Comparison of ENCODE assay signal across 12 cellular contexts in genomic region chr1:52424757-52425265, GRCh38. TPM values are rescaled to one million over a fixed set of nuclear protein-coding genes. Genes with fewer than 3 reads are reported as not detected.
A peak's percentile ranks its signal among the peaks of the same experiment; 100 is the strongest.
DNase-seq lines count a peak whose midpoint lies in the region; ATAC-seq and TF ChIP-seq lines count a peak whose summit lies in the region.
"Had no signal": no experiment of that assay in that cellular context is flagged by ENCODE, and none has a peak within 500 bp of the region (broad histone marks: within the 10 kb centered on the region; RNA-seq: fewer than 3 reads in every experiment).

No MANE protein-coding gene starts in this region.

- peaks cover 45% of the 10 kb centered on the region for H3K4me1 Mint-ChIP-seq in activated naive CD4-positive, alpha-beta T cell treated with anti-CD3 and anti-CD28 coated beads for 36 hours (ENCODE audit: low read depth)
- no peaks in the 10 kb centered on the region for H3K4me1 Mint-ChIP-seq in progenitor cell of endocrine pancreas (ENCODE audit: low read depth)
- H3K4me1 Mint-ChIP-seq in stimulated activated naive B cell treated with anti-CD40 and anti-IgM and Interleukin-4, amounts not matched to agents 10 μg/mL and 1 μg/mL and 100 μg/mL, for 72 hours, result peaks cover 11 to 23% of the 10 kb centered on the region in 2 donors

- no peaks in the 10 kb centered on the region for H3K9me3 Mint-ChIP-seq in activated naive CD4-positive, alpha-beta T cell treated with anti-CD3 and anti-CD28 coated beads for 36 hours
- no peaks in the 10 kb centered on the region for H3K9me3 Mint-ChIP-seq in progenitor cell of endocrine pancreas (ENCODE audit: low read depth)
- no peaks in the 10 kb centered on the region for H3K9me3 Mint-ChIP-seq in stimulated activated naive B cell treated with anti-CD40 and anti-IgM and Interleukin-4, amounts not matched to agents 10 μg/mL and 1 μg/mL and 100 μg/mL, for 72 hours

- TF ChIP-seq POLR2A in Peyer's patch (IDR thresholded peaks at IDR 0.05), result no peak

- no peaks in the 10 kb centered on the region for H3K27me3 Mint-ChIP-seq in activated naive CD4-positive, alpha-beta T cell treated with anti-CD3 and anti-CD28 coated beads for 36 hours (ENCODE audit: low read depth)
- H3K27me3 Mint-ChIP-seq in progenitor cell of endocrine pancreas, result no peaks in the 10 kb centered on the region
- no peaks in the 10 kb centered on the region for H3K27me3 Mint-ChIP-seq in stimulated activated naive B cell treated with anti-CD40 and anti-IgM and Interleukin-4, amounts not matched to agents 10 μg/mL and 1 μg/mL and 100 μg/mL, for 72 hours

- TF ChIP-seq CTCF in progenitor cell of endocrine pancreas (IDR thresholded peaks at IDR 0.05; ENCODE audit: unreplicated experiment), result no peak
- no peak for TF ChIP-seq CTCF in Peyer's patch (IDR thresholded peaks at IDR 0.05)

- peaks cover 0 to 15% (median 0%) of the 10 kb centered on the region in 3 donors for H3K36me3 ChIP-seq in Peyer's patch

- intact Hi-C loops in activated naive CD4-positive, alpha-beta T cell treated with anti-CD3 and anti-CD28 coated beads for 36 hours (cut with micrococcal nuclease), result loop anchor here (1.0 to 10.0 kb wide), 6 partner anchors 21 to 500 kb away; partner anchors contain the start of genes CC2D1B, ECHDC2, ORC1 and PRPF38A

- no peak overlapping the region for H3K4me3 ChIP-seq in Peyer's patch
- H3K4me3 ChIP-seq: coronary artery had no signal

- CTCF ChIA-PET in activated naive CD4-positive, alpha-beta T cell treated with anti-CD3 and anti-CD28 coated beads for 36 hours (lab: Charles Lee), result interaction anchor here (1.4 to 2.5 kb wide), 2 partner anchors 21 to 263 kb away, joined by 5 to 9 read pairs; partner anchors contain the start of genes ORC1 and PRPF38A

- peaks cover 26% of the 10 kb centered on the region for H3K36me3 Mint-ChIP-seq in activated naive CD4-positive, alpha-beta T cell treated with anti-CD3 and anti-CD28 coated beads for 36 hours (ENCODE audit: low read depth)
- H3K36me3 Mint-ChIP-seq in progenitor cell of endocrine pancreas (ENCODE audit: insufficient read depth), result peaks cover 21% of the 10 kb centered on the region
- H3K36me3 Mint-ChIP-seq in stimulated activated naive B cell treated with anti-CD40 and anti-IgM and Interleukin-4, amounts not matched to agents 10 μg/mL and 1 μg/mL and 100 μg/mL, for 72 hours, result peaks cover 19 to 35% of the 10 kb centered on the region in 2 donors

- no peaks in the 10 kb centered on the region for H3K9me3 ChIP-seq in Peyer's patch

- H3K4me3 Mint-ChIP-seq in activated naive CD4-positive, alpha-beta T cell treated with anti-CD3 and anti-CD28 coated beads for 36 hours, result no peak overlapping the region
- H3K4me3 Mint-ChIP-seq in progenitor cell of endocrine pancreas (ENCODE audit: low read depth), result no peak overlapping the region
- H3K4me3 Mint-ChIP-seq in stimulated activated naive B cell treated with anti-CD40 and anti-IgM and Interleukin-4, amounts not matched to agents 10 μg/mL and 1 μg/mL and 100 μg/mL, for 72 hours, result no peak overlapping the region

- peaks cover 0 to 2% (median 0%) of the 10 kb centered on the region in 4 donors for H3K4me1 ChIP-seq in Peyer's patch

- H3K27ac ChIP-seq in Peyer's patch, result no peak overlapping the region
- H3K27ac ChIP-seq: coronary artery had no signal

- no peaks in the 10 kb centered on the region for H3K27me3 ChIP-seq in Peyer's patch

- ATAC-seq in stimulated activated naive B cell treated with anti-CD40 and anti-IgM and Interleukin-4, amounts not matched to agents 10 μg/mL and 1 μg/mL and 100 μg/mL, for 72 hours (replicated peaks), result no peak

- no peak for DNase-seq in activated naive CD4-positive, alpha-beta T cell treated with anti-CD3 and anti-CD28 coated beads for 36 hours
- DNase-seq in activated naive CD4-positive, alpha-beta T cell (lab: John Stamatoyannopoulos, UW), result no peak
- peak; percentile 25 for DNase-seq in M059J (ENCODE audit: low read depth)
- peak; percentile 59 for DNase-seq in amniotic epithelial cell (ENCODE audit: low read depth)
- no peak for DNase-seq in progenitor cell of endocrine pancreas (ENCODE audit: low spot score, unreplicated experiment)
- DNase-seq in stimulated activated naive B cell treated with anti-CD40 and anti-IgM and Interleukin-4, amounts not matched to agents 10 μg/mL and 1 μg/mL and 100 μg/mL, for 72 hours, result no peak
- DNase-seq in Peyer's patch, result no peak
- DNase-seq in NCI-H2227 treated with DMSO at 0.1 percent for 48 hours (lab: John Stamatoyannopoulos, UW), result no peak
- DNase-seq: activated effector memory CD4-positive, alpha-beta T cell treated with anti-CD3 and anti-CD28 coated beads, Interleukin-2, amount 50 U/mL, for 16 hours; NCI-H345; stimulated activated CD4-positive, alpha-beta T cell treated with anti-CD3 and anti-CD28 coated beads, Interleukin-1b, Interleukin-23, amount 100 ng/mL, for 48 hours had no signal

- peak overlapping the region; percentile 83 for H3K27ac Mint-ChIP-seq in activated naive CD4-positive, alpha-beta T cell treated with anti-CD3 and anti-CD28 coated beads for 36 hours
- peak overlapping the region; percentile 44 for H3K27ac Mint-ChIP-seq in progenitor cell of endocrine pancreas
- no peak overlapping the region for H3K27ac Mint-ChIP-seq in stimulated activated naive B cell treated with anti-CD40 and anti-IgM and Interleukin-4, amounts not matched to agents 10 μg/mL and 1 μg/mL and 100 μg/mL, for 72 hours

RNA-seq across cellular contexts. Expression of gene PRPF38A, which starts 20.4 kb away (rescaled TPM):
- 10 to 100 TPM; 86.0 to 91.8 TPM for total RNA-seq in activated naive CD4-positive, alpha-beta T cell treated with anti-CD3 and anti-CD28 coated beads for 36 hours
- total RNA-seq in M059J (2014; rRNA removed; shearing (Covaris generic)), result 15.6 and 19.5 TPM in 2 replicates
- total RNA-seq in progenitor cell of endocrine pancreas, result 62.7 and 62.9 TPM in 2 replicates
- total RNA-seq in Peyer's patch, result 10 to 100 TPM; 14.2 to 20.6 (median 18.7) TPM

RNA-seq across cellular contexts. Expression of gene ORC1, which starts 20.6 kb away (rescaled TPM):
- 10 to 100 TPM; 46.9 to 49.3 TPM for total RNA-seq in activated naive CD4-positive, alpha-beta T cell treated with anti-CD3 and anti-CD28 coated beads for 36 hours
- 16.7 and 20.2 TPM in 2 replicates for total RNA-seq in M059J (2014; rRNA removed; shearing (Covaris generic))
- 10.5 and 11.0 TPM in 2 replicates for total RNA-seq in progenitor cell of endocrine pancreas
- 10 to 100 TPM in 1 of 4 donors, 1 to 10 TPM in 3; 1.5 to 19.0 (median 3.7) TPM for total RNA-seq in Peyer's patch

RNA-seq across cellular contexts. Expression of gene CC2D1B, which starts 58.8 kb away (rescaled TPM):
- total RNA-seq in activated naive CD4-positive, alpha-beta T cell treated with anti-CD3 and anti-CD28 coated beads for 36 hours, result 10 to 100 TPM; 18.4 to 21.8 TPM
- 20.8 and 32.5 TPM in 2 replicates for total RNA-seq in M059J (2014; rRNA removed; shearing (Covaris generic))
- total RNA-seq in progenitor cell of endocrine pancreas (42.7 and 51.6 TPM in 2 replicates), Peyer's patch (10 to 100 TPM; 48.4 to 61.2 (median 52.2) TPM)

Comparison
In these comparisons a context has a peak if more than half of its experiments do, and no peak if none do; other contexts are left out.
1. DNase-seq: peak in M059J (single experiment) and amniotic epithelial cell (single experiment); none in activated naive CD4-positive, alpha-beta T cell treated with anti-CD3 and anti-CD28 coated beads for 36 hours (single experiment), activated naive CD4-positive, alpha-beta T cell (0 of 4), progenitor cell of endocrine pancreas (single experiment), stimulated activated naive B cell treated with anti-CD40 and anti-IgM and Interleukin-4, amounts not matched to agents 10 μg/mL and 1 μg/mL and 100 μg/mL, for 72 hours (single experiment), Peyer's patch (0 of 3) and NCI-H2227 treated with DMSO at 0.1 percent for 48 hours (single experiment).